In the genomic region with DNA sequence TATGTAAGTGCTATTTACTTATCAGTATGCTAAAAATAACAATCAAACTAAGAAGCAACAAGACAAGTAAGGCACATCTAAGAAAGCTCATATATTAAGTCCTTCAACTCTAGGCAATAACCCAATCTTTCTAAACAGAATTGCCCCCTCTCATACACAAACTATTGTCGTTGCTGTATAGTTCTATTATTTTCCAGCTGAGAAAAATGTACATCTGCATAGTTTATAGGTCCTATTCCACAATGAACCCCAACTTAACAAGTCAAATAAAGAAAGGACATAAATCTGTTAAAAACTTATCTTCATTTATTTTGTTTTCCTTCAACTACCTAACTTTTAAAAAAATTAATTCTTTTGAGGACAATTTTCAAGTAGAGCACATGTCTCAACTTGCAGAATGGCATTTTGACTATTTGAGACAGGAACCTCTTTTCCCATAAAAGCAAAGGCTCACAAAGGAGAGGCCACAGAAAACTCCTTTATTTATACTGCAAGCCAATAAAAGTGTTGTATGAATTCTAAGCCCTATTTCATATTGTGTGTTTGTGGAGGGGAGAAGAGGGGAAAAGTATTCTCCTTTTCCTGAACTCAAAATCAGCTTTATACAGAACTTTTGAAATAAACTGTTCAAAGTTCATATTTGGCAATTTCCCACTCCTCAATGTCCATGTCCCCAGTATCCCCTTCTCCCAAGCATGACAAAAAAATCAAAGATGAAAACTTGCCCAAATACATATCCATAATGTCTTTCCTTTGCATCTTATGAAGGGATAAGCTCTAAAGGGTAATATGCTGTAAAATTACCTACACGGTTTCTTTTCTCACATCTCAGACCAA, we compare ENCODE assay signal across 1 cellular context.
TF ChIP-seq lines count a peak whose summit lies in the region.

No MANE protein-coding gene starts in this region.

TF ChIP-seq in WTC11, 78 proteins besides CTCF, POLR2A, EP300 and RAD21 (continued from another document):
- TF ChIP-seq, protein P1, sequence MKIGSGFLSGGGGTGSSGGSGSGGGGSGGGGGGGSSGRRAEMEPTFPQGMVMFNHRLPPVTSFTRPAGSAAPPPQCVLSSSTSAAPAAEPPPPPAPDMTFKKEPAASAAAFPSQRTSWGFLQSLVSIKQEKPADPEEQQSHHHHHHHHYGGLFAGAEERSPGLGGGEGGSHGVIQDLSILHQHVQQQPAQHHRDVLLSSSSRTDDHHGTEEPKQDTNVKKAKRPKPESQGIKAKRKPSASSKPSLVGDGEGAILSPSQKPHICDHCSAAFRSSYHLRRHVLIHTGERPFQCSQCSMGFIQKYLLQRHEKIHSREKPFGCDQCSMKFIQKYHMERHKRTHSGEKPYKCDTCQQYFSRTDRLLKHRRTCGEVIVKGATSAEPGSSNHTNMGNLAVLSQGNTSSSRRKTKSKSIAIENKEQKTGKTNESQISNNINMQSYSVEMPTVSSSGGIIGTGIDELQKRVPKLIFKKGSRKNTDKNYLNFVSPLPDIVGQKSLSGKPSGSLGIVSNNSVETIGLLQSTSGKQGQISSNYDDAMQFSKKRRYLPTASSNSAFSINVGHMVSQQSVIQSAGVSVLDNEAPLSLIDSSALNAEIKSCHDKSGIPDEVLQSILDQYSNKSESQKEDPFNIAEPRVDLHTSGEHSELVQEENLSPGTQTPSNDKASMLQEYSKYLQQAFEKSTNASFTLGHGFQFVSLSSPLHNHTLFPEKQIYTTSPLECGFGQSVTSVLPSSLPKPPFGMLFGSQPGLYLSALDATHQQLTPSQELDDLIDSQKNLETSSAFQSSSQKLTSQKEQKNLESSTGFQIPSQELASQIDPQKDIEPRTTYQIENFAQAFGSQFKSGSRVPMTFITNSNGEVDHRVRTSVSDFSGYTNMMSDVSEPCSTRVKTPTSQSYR (CRISPR knock-in tag; IDR thresholded peaks at IDR 0.05) = no peak
